Comparison of ENCODE assay signal across 16 cellular contexts in the genomic region with DNA sequence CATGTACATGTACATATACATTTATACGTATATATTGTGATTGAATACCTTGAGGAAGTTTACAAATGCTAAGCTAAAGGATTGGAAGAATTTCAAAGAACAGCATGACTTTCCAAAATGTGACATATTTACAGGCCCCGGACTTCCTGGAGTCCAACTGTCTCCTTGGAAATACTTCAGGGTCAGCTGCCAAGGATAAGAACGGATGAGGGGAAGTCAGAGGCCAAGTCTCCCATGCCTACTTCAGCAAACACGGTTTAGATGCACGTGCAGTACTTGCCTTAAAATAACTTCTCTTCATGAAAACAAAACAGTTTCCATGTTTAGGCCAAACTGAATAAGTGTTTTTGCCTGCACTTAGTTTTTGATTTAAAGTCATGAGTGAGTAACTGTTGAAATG.
"Had no signal": no experiment of that assay in that cellular context is flagged by ENCODE, and none has a peak within 500 bp of the region (broad histone marks: within the 10 kb centered on the region; RNA-seq: fewer than 3 reads in every experiment).

No MANE protein-coding gene starts in this region.

- H3K27me3 Mint-ChIP-seq: activated CD4-positive, alpha-beta T cell treated with anti-CD3 and anti-CD28 coated beads, Interleukin-2, amount 10 ng/mL, durations not matched to agents 7 days and 5 days; activated naive CD8-positive, alpha-beta T cell; naive thymus-derived CD4-positive, alpha-beta T cell; stimulated activated naive B cell treated with anti-CD40 and anti-IgM and Interleukin-4, amounts not matched to agents 10 μg/mL and 1 μg/mL and 100 μg/mL, for 72 hours had no signal

- H3K27ac ChIP-seq: brain microvascular endothelial cell, pancreas, SK-N-MC, skin epidermis, tibial nerve had no signal

- H3K36me3 ChIP-seq: brain microvascular endothelial cell, pancreas had no signal

- H3K4me3 ChIP-seq: lung, pancreas, SK-N-MC, skin epidermis, tibial nerve had no signal

- H3K36me3 Mint-ChIP-seq: stimulated activated naive B cell treated with anti-CD40 and anti-IgM and Interleukin-4, amounts not matched to agents 10 μg/mL and 1 μg/mL and 100 μg/mL, for 72 hours had no signal

- H3K9me3 Mint-ChIP-seq: activated CD4-positive, alpha-beta T cell treated with anti-CD3 and anti-CD28 coated beads, Interleukin-2, amount 10 ng/mL, durations not matched to agents 7 days and 5 days; naive thymus-derived CD4-positive, alpha-beta T cell; stimulated activated naive B cell treated with anti-CD40 and anti-IgM and Interleukin-4, amounts not matched to agents 10 μg/mL and 1 μg/mL and 100 μg/mL, for 72 hours had no signal

- H3K27ac Mint-ChIP-seq: activated CD4-positive, alpha-beta T cell treated with anti-CD3 and anti-CD28 coated beads, Interleukin-2, amount 10 ng/mL, durations not matched to agents 7 days and 5 days; activated naive CD8-positive, alpha-beta T cell; naive thymus-derived CD4-positive, alpha-beta T cell; stimulated activated naive B cell treated with anti-CD40 and anti-IgM and Interleukin-4, amounts not matched to agents 10 μg/mL and 1 μg/mL and 100 μg/mL, for 72 hours had no signal

- ATAC-seq: naive thymus-derived CD4-positive, alpha-beta T cell; stimulated activated naive B cell treated with anti-CD40 and anti-IgM and Interleukin-4, amounts not matched to agents 10 μg/mL and 1 μg/mL and 100 μg/mL, for 72 hours had no signal

- H3K4me3 Mint-ChIP-seq: activated CD4-positive, alpha-beta T cell treated with anti-CD3 and anti-CD28 coated beads, Interleukin-2, amount 10 ng/mL, durations not matched to agents 7 days and 5 days; activated naive CD8-positive, alpha-beta T cell; naive thymus-derived CD4-positive, alpha-beta T cell; stimulated activated naive B cell treated with anti-CD40 and anti-IgM and Interleukin-4, amounts not matched to agents 10 μg/mL and 1 μg/mL and 100 μg/mL, for 72 hours had no signal

- H3K9me3 ChIP-seq: pancreas, tibial nerve had no signal

- DNase-seq: activated CD4-positive, alpha-beta T cell treated with anti-CD3 and anti-CD28 coated beads, Interleukin-2, amount 10 ng/mL, durations not matched to agents 7 days and 5 days; activated CD4-positive, CD25-positive, alpha-beta regulatory T cell; activated gamma-delta T cell treated with Interleukin-2 at 50 U/mL for 16 hours; brain microvascular endothelial cell; cerebellar nuclear complex; kidney glomerular epithelial cell; naive thymus-derived CD4-positive, alpha-beta T cell; pancreas; stimulated activated CD4-positive, alpha-beta T cell treated with anti-CD3 and anti-CD28 coated beads, Interleukin-15, amount 100 ng/mL, for 24 hours; stimulated activated CD4-positive, alpha-beta T cell treated with anti-CD3 and anti-CD28 coated beads, Interleukin-4, amount 100 ng/mL, for 1 hour; stimulated activated naive B cell treated with anti-CD40 and anti-IgM and Interleukin-4, amounts not matched to agents 10 μg/mL and 1 μg/mL and 100 μg/mL, for 72 hours had no signal

- H3K27me3 ChIP-seq: brain microvascular endothelial cell, pancreas, tibial nerve had no signal

- H3K4me1 ChIP-seq: pancreas, tibial nerve had no signal
